16 cellular contexts compared by ENCODE assay signal in the genomic region with DNA sequence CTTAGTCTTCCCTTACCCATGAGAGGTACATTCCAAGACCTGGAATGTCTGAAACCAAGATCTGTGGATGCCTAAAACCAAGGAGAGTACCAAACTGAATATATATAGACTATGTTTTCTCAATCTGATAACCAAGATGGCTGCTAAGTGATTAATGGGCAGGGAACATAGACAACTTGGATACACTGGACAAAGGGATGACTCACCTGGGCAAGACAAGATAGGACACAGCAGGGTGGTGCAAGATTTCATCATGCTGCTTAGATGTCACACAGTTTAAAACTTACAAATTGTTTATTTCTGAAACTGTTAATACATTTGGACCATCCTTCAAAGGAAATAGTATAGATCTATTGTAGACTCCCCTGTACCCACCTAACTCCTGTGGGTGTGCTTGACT.
DNase-seq lines count a peak whose midpoint lies in the region.
"Had no signal": no experiment of that assay in that cellular context is flagged by ENCODE, and none has a peak within 500 bp of the region (broad histone marks: within the 10 kb centered on the region; RNA-seq: fewer than 3 reads in every experiment).

No MANE protein-coding gene starts in this region.

- peak overlapping the region; percentile 39 for H3K27ac ChIP-seq in epithelial cell of prostate
- H3K27ac ChIP-seq: 22Rv1, A549, C4-2B had no signal

- DNase-seq in DMS53 (lab: John Stamatoyannopoulos, UW) (peak; percentile 4), DMS53 treated with DMSO at 0.1 percent for 48 hours (lab: John Stamatoyannopoulos, UW; ENCODE audit: unreplicated experiment) (no peak), SW480 (ENCODE audit: low spot score) (peak; percentile 2), epithelial cell of prostate (ENCODE audit: low read depth, low spot score) (peak; percentile 29), HUDEP-2 (lab: John Stamatoyannopoulos, UW; ENCODE audit: unreplicated experiment in 76 of 76) (no peak), UCSD-AML1 (lab: John Stamatoyannopoulos, UW; ENCODE audit: unreplicated experiment) (no peak), T1000 (lab: John Stamatoyannopoulos, UW) (no peak)
- DNase-seq: AML-193; Calu3; CD4-positive, alpha-beta memory T cell; GOT3; H7; HFFc6 had no signal

Comparison
In these comparisons a context has a peak if more than half of its experiments do, and no peak if none do; other contexts are left out.
1. DNase-seq: peak in DMS53 (single experiment), SW480 (single experiment) and epithelial cell of prostate (single experiment); none in DMS53 treated with DMSO at 0.1 percent for 48 hours (single experiment), HUDEP-2 (0 of 76), UCSD-AML1 (single experiment) and T1000 (single experiment).